In genomic region chr12:75479963-75480461, GRCh38 we compare ENCODE assay signal across 2 cellular contexts.
TF ChIP-seq lines count a peak whose summit lies in the region.

No MANE protein-coding gene starts in this region.

TF ChIP-seq in A549, 52 proteins besides CTCF, POLR2A, EP300 and RAD21:
- TF ChIP-seq JUNB (IDR thresholded peaks at IDR 0.05) = no peak
- no peak for TF ChIP-seq FOSB (CRISPR knock-in tag; IDR thresholded peaks at IDR 0.05)
- TF ChIP-seq ATOH8 (CRISPR knock-in tag; IDR thresholded peaks at IDR 0.05; ENCODE audit: low read depth) = no peak
- no peak for TF ChIP-seq ELK1 (IDR thresholded peaks at IDR 0.05; ENCODE audit: low read depth, low read length)
- no peak for TF ChIP-seq ZC3H11A (IDR thresholded peaks at IDR 0.05)
- no peak for TF ChIP-seq NR3C1 (IDR thresholded peaks at IDR 0.05)
- TF ChIP-seq MAFK (IDR thresholded peaks at IDR 0.05; ENCODE audit: partially characterized antibody) = no peak
- TF ChIP-seq MAX (IDR thresholded peaks at IDR 0.05) = no peak
- TF ChIP-seq ZNF302 (CRISPR knock-in tag; IDR thresholded peaks at IDR 0.05) = no peak
- TF ChIP-seq KDM5A (IDR thresholded peaks at IDR 0.05) = no peak
- no peak for TF ChIP-seq JUN (IDR thresholded peaks at IDR 0.05)
- no peak for TF ChIP-seq HOXA7 (CRISPR knock-in tag; IDR thresholded peaks at IDR 0.05)
- TF ChIP-seq ZFP36 (IDR thresholded peaks at IDR 0.05; ENCODE audit: borderline replicate concordance, partially characterized antibody) = no peak
- TF ChIP-seq HOXB5 (CRISPR knock-in tag; IDR thresholded peaks at IDR 0.05) = no peak
- no peak for TF ChIP-seq ZSCAN20 (CRISPR knock-in tag; IDR thresholded peaks at IDR 0.05)
- no peak for TF ChIP-seq PBX3 (IDR thresholded peaks at IDR 0.05)
- TF ChIP-seq HDAC2 (IDR thresholded peaks at IDR 0.05) = no peak
TF ChIP-seq in A549: peak in this region for 0.

TF ChIP-seq in HepG2, 621 proteins besides CTCF, POLR2A, EP300 and RAD21:
- TF ChIP-seq ARNT (IDR thresholded peaks at IDR 0.05) (no peak), MAFG (CRISPR knock-in tag; IDR thresholded peaks at IDR 0.05) (no peak), ZNF160 (CRISPR knock-in tag; IDR thresholded peaks at IDR 0.05) (no peak)
